ENCODE assay signal across 9 cellular contexts in the genomic region with DNA sequence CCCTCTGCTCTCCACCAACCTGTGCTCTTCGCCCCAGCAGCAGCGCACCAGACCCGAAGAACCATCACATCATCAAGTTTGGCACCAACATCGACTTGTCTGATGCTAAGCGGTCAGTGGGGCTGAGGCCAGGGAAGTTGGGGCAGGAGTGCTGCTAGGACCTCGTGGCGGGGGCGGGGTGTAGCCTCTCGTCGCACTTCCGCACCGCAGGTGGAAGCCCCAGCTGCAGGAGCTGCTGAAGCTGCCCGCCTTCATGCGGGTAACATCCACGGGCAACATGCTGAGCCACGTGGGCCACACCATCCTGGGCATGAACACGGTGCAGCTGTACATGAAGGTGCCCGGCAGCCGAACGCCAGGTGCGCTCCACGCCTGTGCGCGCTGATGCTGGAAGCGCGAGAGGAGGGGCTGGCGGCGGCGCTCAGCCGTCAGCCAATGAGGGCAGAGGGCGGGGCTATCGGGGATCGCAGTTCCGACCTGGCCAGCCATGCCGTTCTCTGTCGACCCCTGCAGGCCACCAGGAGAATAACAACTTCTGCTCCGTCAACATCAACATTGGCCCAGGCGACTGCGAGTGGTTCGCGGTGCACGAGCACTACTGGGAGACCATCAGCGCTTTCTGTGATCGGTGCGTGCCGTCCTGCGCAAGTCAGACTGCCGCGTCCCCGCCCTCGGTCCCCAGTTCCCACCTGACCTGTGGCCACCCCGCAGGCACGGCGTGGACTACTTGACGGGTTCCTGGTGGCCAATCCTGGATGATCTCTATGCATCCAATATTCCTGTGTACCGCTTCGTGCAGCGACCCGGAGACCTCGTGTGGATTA. TPM values are rescaled to one million over a fixed set of nuclear protein-coding genes. Genes with fewer than 3 reads are reported as not detected.
A peak's percentile ranks its signal among the peaks of the same experiment; 100 is the strongest.
DNase-seq lines count a peak whose midpoint lies in the region; ATAC-seq, FAIRE-seq and TF ChIP-seq lines count a peak whose summit lies in the region.
"Had no signal": no experiment of that assay in that cellular context is flagged by ENCODE, and none has a peak within 500 bp of the region (broad histone marks: within the 10 kb centered on the region; RNA-seq: fewer than 3 reads in every experiment).

No MANE protein-coding gene starts in this region.

- no peaks in the 10 kb centered on the region for H3K27me3 Mint-ChIP-seq in activated CD4-positive, alpha-beta T cell treated with anti-CD3 and anti-CD28 coated beads, Interleukin-2, amount 10 ng/mL, durations not matched to agents 7 days and 5 days

- POLR2A ChIA-PET in activated CD4-positive, alpha-beta T cell treated with anti-CD3 and anti-CD28 coated beads, Interleukin-2, amount 10 ng/mL, durations not matched to agents 7 days and 5 days (lab: Charles Lee), result no interaction called here

- CTCF ChIA-PET in activated CD4-positive, alpha-beta T cell treated with anti-CD3 and anti-CD28 coated beads, Interleukin-2, amount 10 ng/mL, durations not matched to agents 7 days and 5 days (lab: Charles Lee), result interaction anchor here (0.5 to 2.0 kb wide), 5 partner anchors 10 to 138 kb away, joined by 3 to 12 read pairs (median 5); partner anchors contain the start of gene KDM6B

- peak overlapping the region; percentile 83 for H3K27ac Mint-ChIP-seq in activated CD4-positive, alpha-beta T cell treated with anti-CD3 and anti-CD28 coated beads, Interleukin-2, amount 10 ng/mL, durations not matched to agents 7 days and 5 days

- H3K36me3 Mint-ChIP-seq in activated CD4-positive, alpha-beta T cell treated with anti-CD3 and anti-CD28 coated beads, Interleukin-2, amount 10 ng/mL, durations not matched to agents 7 days and 5 days (ENCODE audit: low read depth), result peaks cover 6% of the 10 kb centered on the region

- no peak overlapping the region for H3K4me3 ChIP-seq in AG10803 (ENCODE audit: low read length)

- peak; percentile 80 for TF ChIP-seq CTCF in AG10803 (conservative IDR thresholded peaks at IDR 0.05; ENCODE audit: low read length)

- peak overlapping the region; percentile 80 for H3K4me3 Mint-ChIP-seq in activated CD4-positive, alpha-beta T cell treated with anti-CD3 and anti-CD28 coated beads, Interleukin-2, amount 10 ng/mL, durations not matched to agents 7 days and 5 days

- FAIRE-seq in colon (lab: Jason Lieb, UNC), result peak; percentile 36

- ATAC-seq in GM18870 (IDR thresholded peaks at IDR 0.05; ENCODE audit: unreplicated experiment) (peak; percentile 67), HG03135 (IDR thresholded peaks at IDR 0.05; ENCODE audit: unreplicated experiment) (peak; percentile 65)

- peaks cover 24% of the 10 kb centered on the region for H3K4me1 Mint-ChIP-seq in activated CD4-positive, alpha-beta T cell treated with anti-CD3 and anti-CD28 coated beads, Interleukin-2, amount 10 ng/mL, durations not matched to agents 7 days and 5 days

- H3K9me3 Mint-ChIP-seq in activated CD4-positive, alpha-beta T cell treated with anti-CD3 and anti-CD28 coated beads, Interleukin-2, amount 10 ng/mL, durations not matched to agents 7 days and 5 days, result no peaks in the 10 kb centered on the region

- peak; percentile 80 for DNase-seq in AG10803 (ENCODE audit: low read depth)
- DNase-seq in NCI-H2227 treated with DMSO at 0.1 percent for 48 hours (lab: John Stamatoyannopoulos, UW), result peak; percentile 74
- DNase-seq in activated CD4-positive, alpha-beta T cell treated with anti-CD3 and anti-CD28 coated beads, Interleukin-2, amount 10 ng/mL, durations not matched to agents 7 days and 5 days, result peak; percentile 95
- peak; percentile 97 for DNase-seq in left kidney (ENCODE audit: low read depth, low spot score)
- DNase-seq in stimulated activated CD4-positive, alpha-beta T cell treated with anti-CD3 and anti-CD28 coated beads, Interleukin-4, amount 100 ng/mL, for 1 hour, result peak; percentile 95

RNA-seq across cellular contexts. Expression of gene TMEM88, which starts 3.2 kb away (rescaled TPM):
- total RNA-seq in activated CD4-positive, alpha-beta T cell treated with anti-CD3 and anti-CD28 coated beads, Interleukin-2, amount 10 ng/mL, durations not matched to agents 7 days and 5 days, result under 1 TPM; 0.55 to 0.87 TPM
- total RNA-seq: RPMI7951 had no signal

RNA-seq across cellular contexts. Expression of gene NAA38, which starts 5.7 kb away (rescaled TPM):
- 10 to 100 TPM; 84.2 to 93.0 TPM for total RNA-seq in activated CD4-positive, alpha-beta T cell treated with anti-CD3 and anti-CD28 coated beads, Interleukin-2, amount 10 ng/mL, durations not matched to agents 7 days and 5 days

RNA-seq across cellular contexts. Expression of gene CYB5D1, which starts 6.2 kb away (rescaled TPM):
- total RNA-seq in activated CD4-positive, alpha-beta T cell treated with anti-CD3 and anti-CD28 coated beads, Interleukin-2, amount 10 ng/mL, durations not matched to agents 7 days and 5 days, result 1 to 10 TPM; 8.2 to 9.0 TPM

RNA-seq across cellular contexts. Expression of gene KDM6B, which starts 17.6 kb away (rescaled TPM):
- 10 to 100 TPM; 12.3 to 12.8 TPM for total RNA-seq in activated CD4-positive, alpha-beta T cell treated with anti-CD3 and anti-CD28 coated beads, Interleukin-2, amount 10 ng/mL, durations not matched to agents 7 days and 5 days

RNA-seq across cellular contexts. Expression of gene CHD3, which starts 36.9 kb away (rescaled TPM):
- 100 to 1,000 TPM; 216 to 223 TPM for total RNA-seq in activated CD4-positive, alpha-beta T cell treated with anti-CD3 and anti-CD28 coated beads, Interleukin-2, amount 10 ng/mL, durations not matched to agents 7 days and 5 days
